In the genomic region with DNA sequence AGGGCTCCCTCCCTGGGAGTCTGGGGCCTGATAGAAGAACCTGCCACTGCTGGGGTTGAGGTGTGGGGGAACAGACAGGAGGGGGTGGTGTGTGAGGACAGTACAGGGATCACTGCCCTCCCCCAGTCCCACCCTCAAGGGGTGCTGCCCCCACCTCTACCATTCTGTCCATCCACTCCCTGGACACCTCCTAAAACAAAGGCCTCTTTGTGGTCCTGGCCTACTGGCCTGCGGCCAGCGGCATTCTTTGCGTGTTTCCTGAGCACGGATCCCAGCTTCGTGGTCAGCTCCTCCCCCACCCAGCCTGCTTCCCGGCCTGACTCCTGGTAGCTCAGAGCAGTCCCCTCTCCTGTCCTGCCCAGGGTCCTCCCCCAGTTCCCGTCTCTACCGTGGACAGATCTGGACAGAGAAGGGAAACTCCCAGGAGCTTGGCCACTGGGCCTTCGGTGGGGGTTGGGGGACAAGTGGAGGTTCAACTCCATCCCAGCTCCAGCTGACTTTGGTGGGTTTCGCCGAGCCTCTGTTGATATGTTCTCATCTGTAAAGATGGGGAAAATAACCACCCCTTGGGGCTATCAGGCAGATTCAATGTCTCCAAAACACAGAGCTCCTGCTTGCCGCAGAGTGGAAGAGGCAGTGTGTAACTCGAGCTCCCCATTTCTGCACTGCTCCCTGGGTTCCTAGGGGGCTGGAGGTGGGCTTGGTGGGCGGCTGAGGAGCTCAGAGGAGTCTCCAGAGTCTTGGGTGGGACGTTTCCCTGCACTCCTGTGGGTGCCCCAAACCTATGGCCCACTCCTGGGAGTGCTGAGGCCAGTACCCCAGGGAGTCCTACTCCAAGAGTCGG, we compare ENCODE assay signal across 10 cellular contexts. TPM values are rescaled to one million over a fixed set of nuclear protein-coding genes. Genes with fewer than 3 reads are reported as not detected.
DNase-seq lines count a peak whose midpoint lies in the region; ATAC-seq and TF ChIP-seq lines count a peak whose summit lies in the region.
"Had no signal": no experiment of that assay in that cellular context is flagged by ENCODE, and none has a peak within 500 bp of the region (broad histone marks: within the 10 kb centered on the region; RNA-seq: fewer than 3 reads in every experiment).

No MANE protein-coding gene starts in this region.

- peaks cover 59% of the 10 kb centered on the region for H3K4me1 ChIP-seq in NT2/D1 (ENCODE audit: insufficient read depth, insufficient read length)
- peaks cover 91% of the 10 kb centered on the region for H3K4me1 ChIP-seq in muscle layer of colon (ENCODE audit: insufficient read depth, low read length)

- DNase-seq in A172 (ENCODE audit: low spot score) (peak; percentile 97), NT2/D1 (ENCODE audit: low read depth, low spot score) (no peak), epithelial cell of proximal tubule (ENCODE audit: low read depth) (peak; percentile 47), activated gamma-delta T cell treated with Interleukin-2 at 50 U/mL for 16 hours (no peak), NAMALWA (ENCODE audit: low spot score) (no peak), NCI-H2107 treated with DMSO at 0.1 percent for 48 hours (lab: John Stamatoyannopoulos, UW; ENCODE audit: unreplicated experiment) (no peak)
- DNase-seq: RPMI8226; stimulated activated CD4-positive, alpha-beta T cell treated with anti-CD3 and anti-CD28 coated beads, Interleukin-15, amount 100 ng/mL, for 24 hours had no signal

- H3K36me3 ChIP-seq in NT2/D1 (ENCODE audit: insufficient read depth, insufficient read length, low read length) = no peaks in the 10 kb centered on the region
- H3K36me3 ChIP-seq in muscle layer of colon (ENCODE audit: insufficient read depth, low read length) = no peaks in the 10 kb centered on the region

- H3K27ac ChIP-seq in muscle layer of colon (ENCODE audit: low read depth, low read length) = peak overlapping the region; percentile 92

- H3K9ac ChIP-seq in NT2/D1 (ENCODE audit: insufficient read length, low read depth) (peak overlapping the region; percentile 50), muscle layer of colon (ENCODE audit: low read length) (peak overlapping the region; percentile 59)

- TF ChIP-seq CTCF in epithelial cell of proximal tubule (conservative IDR thresholded peaks at IDR 0.05; ENCODE audit: low read depth, low read length) = no peak

- H3K9me3 ChIP-seq in NT2/D1 (ENCODE audit: insufficient read depth, low read length) (no peaks in the 10 kb centered on the region), muscle layer of colon (ENCODE audit: low read length) (no peaks in the 10 kb centered on the region)

- H3K27me3 ChIP-seq in NT2/D1 (ENCODE audit: insufficient read depth, insufficient read length) (peaks cover 99% of the 10 kb centered on the region), muscle layer of colon (ENCODE audit: control insufficient read depth in 1 of 2, insufficient read depth in 2 of 2, low read length in 2 of 2) (no peaks in the 10 kb centered on the region)

- H3K4me3 ChIP-seq in NT2/D1 (ENCODE audit: insufficient read length, low read depth) = no peak overlapping the region
- H3K4me3 ChIP-seq in epithelial cell of proximal tubule (ENCODE audit: low read depth, low read length) = no peak overlapping the region
- H3K4me3 ChIP-seq in muscle layer of colon (ENCODE audit: low read depth in 1 of 2, low read length in 2 of 2) = peak overlapping the region in 1 of 2 donors; percentile 37

- no peak for ATAC-seq in activated CD4-positive, CD25-positive, alpha-beta regulatory T cell treated with anti-CD3 and anti-CD28 coated beads, Interleukin-2, amount 50 U/mL, for 24 hours

RNA-seq across cellular contexts. Expression of a gene that starts 48.7 kb away (rescaled TPM):
- not detected in 2 replicates for total RNA-seq in A172 (2014; rRNA removed; shearing (Covaris generic))
- 4.0 and 6.9 TPM in 2 replicates for total RNA-seq in epithelial cell of proximal tubule

RNA-seq across cellular contexts. Expression of a gene that starts 58.7 kb away (rescaled TPM):
- 17.0 and 25.7 TPM in 2 replicates for total RNA-seq in A172 (2014; rRNA removed; shearing (Covaris generic))
- total RNA-seq in epithelial cell of proximal tubule = 1.7 TPM in 1 of 2 replicates, not detected in the other

Comparison
In these comparisons a context has a peak if more than half of its experiments do, and no peak if none do; other contexts are left out.
1. DNase-seq: peak in A172 (single experiment) and epithelial cell of proximal tubule (single experiment); none in NT2/D1 (single experiment), activated gamma-delta T cell treated with Interleukin-2 at 50 U/mL for 16 hours (single experiment), NAMALWA (single experiment) and NCI-H2107 treated with DMSO at 0.1 percent for 48 hours (single experiment).